Comparison of ENCODE assay signal across 2 cellular contexts in the genomic region with DNA sequence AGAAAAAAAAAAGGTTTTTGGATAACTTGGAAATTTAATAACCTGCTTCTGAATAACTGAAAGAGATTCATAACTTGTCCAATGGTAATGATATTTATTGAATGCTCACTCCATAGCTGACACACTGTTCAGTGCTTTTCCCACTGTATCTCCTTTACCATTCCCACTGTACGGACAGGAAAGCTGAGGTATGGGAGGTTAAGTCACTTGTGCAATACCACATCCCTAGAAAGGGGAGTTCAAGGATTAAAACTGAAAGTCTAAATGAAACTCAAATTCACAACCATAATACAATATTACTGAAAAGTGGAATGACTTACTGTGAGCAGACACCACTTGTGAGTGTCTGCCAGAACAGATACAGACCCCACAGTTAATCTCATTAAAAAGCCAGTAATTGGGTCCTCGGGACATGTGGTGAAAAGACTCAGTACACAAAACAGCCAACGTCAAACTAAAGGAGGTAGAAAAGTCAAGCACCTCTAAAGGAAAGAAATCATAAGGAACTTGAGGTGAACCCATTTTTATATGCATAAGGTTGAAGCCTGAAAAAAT.
TF ChIP-seq lines count a peak whose summit lies in the region.

No MANE protein-coding gene starts in this region.

TF ChIP-seq in HepG2, 621 proteins besides CTCF, POLR2A, EP300 and RAD21:
- TF ChIP-seq ZNF629 (CRISPR knock-in tag; conservative IDR thresholded peaks at IDR 0.05) = 0 out of 2 replicates have a peak, but pooled peaks have one; percentile 40
- no peak for TF ChIP-seq NKX3-1 (CRISPR knock-in tag; IDR thresholded peaks at IDR 0.05)
- TF ChIP-seq BCL6 (CRISPR knock-in tag; IDR thresholded peaks at IDR 0.05) = peak; percentile 66; the same call in 1 of the 2 replicates

TF ChIP-seq in K562, 482 proteins besides CTCF, POLR2A, EP300 and RAD21:
- TF ChIP-seq, protein P1, sequence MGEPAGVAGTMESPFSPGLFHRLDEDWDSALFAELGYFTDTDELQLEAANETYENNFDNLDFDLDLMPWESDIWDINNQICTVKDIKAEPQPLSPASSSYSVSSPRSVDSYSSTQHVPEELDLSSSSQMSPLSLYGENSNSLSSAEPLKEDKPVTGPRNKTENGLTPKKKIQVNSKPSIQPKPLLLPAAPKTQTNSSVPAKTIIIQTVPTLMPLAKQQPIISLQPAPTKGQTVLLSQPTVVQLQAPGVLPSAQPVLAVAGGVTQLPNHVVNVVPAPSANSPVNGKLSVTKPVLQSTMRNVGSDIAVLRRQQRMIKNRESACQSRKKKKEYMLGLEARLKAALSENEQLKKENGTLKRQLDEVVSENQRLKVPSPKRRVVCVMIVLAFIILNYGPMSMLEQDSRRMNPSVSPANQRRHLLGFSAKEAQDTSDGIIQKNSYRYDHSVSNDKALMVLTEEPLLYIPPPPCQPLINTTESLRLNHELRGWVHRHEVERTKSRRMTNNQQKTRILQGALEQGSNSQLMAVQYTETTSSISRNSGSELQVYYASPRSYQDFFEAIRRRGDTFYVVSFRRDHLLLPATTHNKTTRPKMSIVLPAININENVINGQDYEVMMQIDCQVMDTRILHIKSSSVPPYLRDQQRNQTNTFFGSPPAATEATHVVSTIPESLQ (CRISPR knock-in tag; IDR thresholded peaks at IDR 0.05) = no peak
- no peak for TF ChIP-seq ZNF197 (CRISPR knock-in tag; IDR thresholded peaks at IDR 0.05; ENCODE audit: low read depth)
- TF ChIP-seq ZBTB7A (IDR thresholded peaks at IDR 0.05; ENCODE audit: borderline replicate concordance, control insufficient read depth, low read depth, low read length) = no peak
- TF ChIP-seq TAF7 (tag; IDR thresholded peaks at IDR 0.05) = no peak
- TF ChIP-seq ARID4B (CRISPR knock-in tag; IDR thresholded peaks at IDR 0.05) = no peak
- TF ChIP-seq ADNP (tag; IDR thresholded peaks at IDR 0.05) = no peak
- no peak for TF ChIP-seq MYBL2 (IDR thresholded peaks at IDR 0.05; ENCODE audit: low read depth)
- no peak for TF ChIP-seq MYBL2 (CRISPR knock-in tag; IDR thresholded peaks at IDR 0.05; ENCODE audit: borderline replicate concordance)
- no peak for TF ChIP-seq ZNF140 (CRISPR knock-in tag; IDR thresholded peaks at IDR 0.05)
- TF ChIP-seq, protein P2, sequence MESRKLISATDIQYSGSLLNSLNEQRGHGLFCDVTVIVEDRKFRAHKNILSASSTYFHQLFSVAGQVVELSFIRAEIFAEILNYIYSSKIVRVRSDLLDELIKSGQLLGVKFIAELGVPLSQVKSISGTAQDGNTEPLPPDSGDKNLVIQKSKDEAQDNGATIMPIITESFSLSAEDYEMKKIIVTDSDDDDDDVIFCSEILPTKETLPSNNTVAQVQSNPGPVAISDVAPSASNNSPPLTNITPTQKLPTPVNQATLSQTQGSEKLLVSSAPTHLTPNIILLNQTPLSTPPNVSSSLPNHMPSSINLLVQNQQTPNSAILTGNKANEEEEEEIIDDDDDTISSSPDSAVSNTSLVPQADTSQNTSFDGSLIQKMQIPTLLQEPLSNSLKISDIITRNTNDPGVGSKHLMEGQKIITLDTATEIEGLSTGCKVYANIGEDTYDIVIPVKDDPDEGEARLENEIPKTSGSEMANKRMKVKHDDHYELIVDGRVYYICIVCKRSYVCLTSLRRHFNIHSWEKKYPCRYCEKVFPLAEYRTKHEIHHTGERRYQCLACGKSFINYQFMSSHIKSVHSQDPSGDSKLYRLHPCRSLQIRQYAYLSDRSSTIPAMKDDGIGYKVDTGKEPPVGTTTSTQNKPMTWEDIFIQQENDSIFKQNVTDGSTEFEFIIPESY (CRISPR knock-in tag; IDR thresholded peaks at IDR 0.05) = no peak
- no peak for TF ChIP-seq RERE (CRISPR knock-in tag; IDR thresholded peaks at IDR 0.05; ENCODE audit: borderline replicate concordance)
- no peak for TF ChIP-seq BRD9 (IDR thresholded peaks at IDR 0.05; ENCODE audit: low read depth, partially characterized antibody)
- TF ChIP-seq ZZZ3 (IDR thresholded peaks at IDR 0.05) = no peak
- no peak for TF ChIP-seq E2F4 (CRISPR knock-in tag; IDR thresholded peaks at IDR 0.05; ENCODE audit: low read depth)
- TF ChIP-seq, protein P3, sequence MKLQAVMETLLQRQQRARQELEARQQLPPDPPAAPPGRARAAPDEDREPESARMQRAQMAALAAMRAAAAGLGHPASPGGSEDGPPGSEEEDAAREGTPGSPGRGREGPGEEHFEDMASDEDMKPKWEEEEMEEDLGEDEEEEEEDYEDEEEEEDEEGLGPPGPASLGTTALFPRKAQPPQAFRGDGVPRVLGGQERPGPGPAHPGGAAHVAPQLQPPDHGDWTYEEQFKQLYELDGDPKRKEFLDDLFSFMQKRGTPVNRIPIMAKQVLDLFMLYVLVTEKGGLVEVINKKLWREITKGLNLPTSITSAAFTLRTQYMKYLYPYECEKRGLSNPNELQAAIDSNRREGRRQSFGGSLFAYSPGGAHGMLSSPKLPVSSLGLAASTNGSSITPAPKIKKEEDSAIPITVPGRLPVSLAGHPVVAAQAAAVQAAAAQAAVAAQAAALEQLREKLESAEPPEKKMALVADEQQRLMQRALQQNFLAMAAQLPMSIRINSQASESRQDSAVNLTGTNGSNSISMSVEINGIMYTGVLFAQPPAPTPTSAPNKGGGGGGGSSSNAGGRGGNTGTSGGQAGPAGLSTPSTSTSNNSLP (IDR thresholded peaks at IDR 0.05; ENCODE audit: borderline replicate concordance, low read depth, low read length) = no peak
- no peak for TF ChIP-seq KHSRP (IDR thresholded peaks at IDR 0.05)
- TF ChIP-seq FOXM1 (IDR thresholded peaks at IDR 0.05; ENCODE audit: low read depth) = no peak
- TF ChIP-seq FOXM1 (CRISPR knock-in tag; IDR thresholded peaks at IDR 0.05; ENCODE audit: low read depth) = no peak
